Comparison of ENCODE assay signal across 31 cellular contexts in the genomic region with DNA sequence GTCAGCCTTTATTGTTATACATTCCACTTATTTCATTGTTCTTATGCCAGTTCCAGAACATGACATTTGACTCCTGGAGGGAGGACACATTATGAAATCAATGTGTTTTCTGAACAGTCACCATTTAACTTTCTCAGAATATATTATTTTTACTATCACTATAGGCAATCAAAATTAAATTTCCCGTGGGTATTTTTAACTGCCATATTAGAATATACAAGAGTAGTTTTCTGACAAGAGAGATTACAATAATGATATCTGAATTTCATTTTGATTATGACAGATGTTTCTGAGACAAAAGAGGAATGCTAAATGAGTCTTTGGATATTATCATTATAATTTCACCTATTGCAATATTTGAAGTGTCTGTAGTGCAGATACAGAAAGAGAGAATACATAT.
"Had no signal": no experiment of that assay in that cellular context is flagged by ENCODE, and none has a peak within 500 bp of the region (broad histone marks: within the 10 kb centered on the region; RNA-seq: fewer than 3 reads in every experiment).

No MANE protein-coding gene starts in this region.

- H3K27me3 ChIP-seq: neural progenitor cell, ovary, spleen, stomach, thyroid gland, tibial nerve, upper lobe of left lung, vagina had no signal

- DNase-seq: naive thymus-derived CD8-positive, alpha-beta T cell; nephron progenitor cell; occipital lobe; ovary; posterior cingulate gyrus; psoas muscle; right cardiac atrium; spleen; stimulated activated CD4-positive, alpha-beta T cell treated with anti-CD3 and anti-CD28 coated beads, Interleukin-12 subunit alpha, Interleukin-12 subunit beta, amount 100 ng/mL, for 4 hours; stimulated activated CD4-positive, alpha-beta T cell treated with anti-CD3 and anti-CD28 coated beads, Interleukin-1b, Interleukin-23, amount 100 ng/mL, for 48 hours; stimulated activated CD4-positive, alpha-beta T cell treated with anti-CD3 and anti-CD28 coated beads, Interleukin-4, amount 100 ng/mL, for 1 hour; stimulated activated CD4-positive, alpha-beta T cell treated with anti-CD3 and anti-CD28 coated beads, Interleukin-4, amount 100 ng/mL, for 4 hours; stimulated activated CD8-positive, alpha-beta memory T cell treated with anti-CD3 and anti-CD28 coated beads, Interleukin-4, amount 100 ng/mL, for 48 hours; stimulated activated naive B cell treated with anti-CD40 and anti-IgM and Interleukin-4, amounts not matched to agents 10 μg/mL and 1 μg/mL and 100 μg/mL, for 72 hours; stimulated activated naive CD4-positive, alpha-beta T cell treated with Interleukin-2 at 50 U/mL for 16 hours; stomach; thyroid gland; trophoblast cell; upper lobe of left lung had no signal

- ATAC-seq: naive thymus-derived CD8-positive, alpha-beta T cell; natural killer cell treated with Interleukin-12 subunit alpha and Interleukin-12 subunit beta and Interleukin-15 and Interleukin-18, amount 100 ng/mL, for 72 hours; psoas muscle; right cardiac atrium; sciatic nerve; stimulated activated naive B cell treated with anti-CD40 and anti-IgM and Interleukin-4, amounts not matched to agents 10 μg/mL and 1 μg/mL and 100 μg/mL, for 72 hours had no signal

- H3K79me2 ChIP-seq: parathyroid adenoma had no signal

- H3K36me3 Mint-ChIP-seq: naive thymus-derived CD8-positive, alpha-beta T cell; natural killer cell treated with Interleukin-12 subunit alpha and Interleukin-12 subunit beta and Interleukin-15 and Interleukin-18, amount 100 ng/mL, for 72 hours; neural progenitor cell; stimulated activated naive B cell treated with anti-CD40 and anti-IgM and Interleukin-4, amounts not matched to agents 10 μg/mL and 1 μg/mL and 100 μg/mL, for 72 hours had no signal

- H2AFZ ChIP-seq: neural progenitor cell, parathyroid adenoma had no signal

- H3K4me1 Mint-ChIP-seq: naive thymus-derived CD8-positive, alpha-beta T cell; neural progenitor cell; stimulated activated naive B cell treated with anti-CD40 and anti-IgM and Interleukin-4, amounts not matched to agents 10 μg/mL and 1 μg/mL and 100 μg/mL, for 72 hours had no signal

- H3K4me3 ChIP-seq: neural progenitor cell, ovary, psoas muscle, skin epidermis, smooth muscle cell, spleen, stomach, thoracic aorta, thyroid gland, tibial nerve, upper lobe of left lung, vagina had no signal

- H3K4me1 ChIP-seq: neural progenitor cell, parathyroid adenoma, psoas muscle, spleen, stomach, thyroid gland, tibial nerve, upper lobe of left lung, vagina had no signal

- H3K27me3 Mint-ChIP-seq: naive thymus-derived CD8-positive, alpha-beta T cell; natural killer cell treated with Interleukin-12 subunit alpha and Interleukin-12 subunit beta and Interleukin-15 and Interleukin-18, amount 100 ng/mL, for 72 hours; progenitor cell of endocrine pancreas; stimulated activated naive B cell treated with anti-CD40 and anti-IgM and Interleukin-4, amounts not matched to agents 10 μg/mL and 1 μg/mL and 100 μg/mL, for 72 hours; stimulated activated naive CD8-positive, alpha-beta T cell treated with anti-CD3 and anti-CD28 coated beads, Interleukin-15, Interleukin-2, amounts not matched to agents 100 ng/mL and 50 ng/mL, for 24 hours had no signal

- H3K4me2 ChIP-seq: neural progenitor cell, smooth muscle cell had no signal

- H3K36me3 ChIP-seq: neural progenitor cell, ovary, spleen, stomach, thoracic aorta, thyroid gland, tibial nerve, upper lobe of left lung, vagina had no signal

- FAIRE-seq: urothelium cell line had no signal

- H3K27ac Mint-ChIP-seq: naive thymus-derived CD8-positive, alpha-beta T cell; natural killer cell treated with Interleukin-12 subunit alpha and Interleukin-12 subunit beta and Interleukin-15 and Interleukin-18, amount 100 ng/mL, for 72 hours; nephron progenitor cell; neural progenitor cell; progenitor cell of endocrine pancreas; stimulated activated naive B cell treated with anti-CD40 and anti-IgM and Interleukin-4, amounts not matched to agents 10 μg/mL and 1 μg/mL and 100 μg/mL, for 72 hours; stimulated activated naive CD8-positive, alpha-beta T cell treated with anti-CD3 and anti-CD28 coated beads, Interleukin-15, Interleukin-2, amounts not matched to agents 100 ng/mL and 50 ng/mL, for 24 hours had no signal

- H3K9me3 ChIP-seq: ovary, psoas muscle, spleen, stomach, thoracic aorta, thyroid gland, tibial nerve, upper lobe of left lung, vagina had no signal

- H3K9ac ChIP-seq: neural progenitor cell, parathyroid adenoma had no signal

- H3K27ac ChIP-seq: neural progenitor cell, ovary, parathyroid adenoma, psoas muscle, skin epidermis, spleen, stomach, thoracic aorta, thyroid gland, tibial nerve, upper lobe of left lung, vagina had no signal

- H3K9me3 Mint-ChIP-seq: nephron progenitor cell; stimulated activated naive B cell treated with anti-CD40 and anti-IgM and Interleukin-4, amounts not matched to agents 10 μg/mL and 1 μg/mL and 100 μg/mL, for 72 hours; stimulated activated naive CD8-positive, alpha-beta T cell treated with anti-CD3 and anti-CD28 coated beads, Interleukin-15, Interleukin-2, amounts not matched to agents 100 ng/mL and 50 ng/mL, for 24 hours had no signal

- H3K4me3 Mint-ChIP-seq: naive thymus-derived CD8-positive, alpha-beta T cell; natural killer cell treated with Interleukin-12 subunit alpha and Interleukin-12 subunit beta and Interleukin-15 and Interleukin-18, amount 100 ng/mL, for 72 hours; nephron progenitor cell; neural progenitor cell; stimulated activated naive B cell treated with anti-CD40 and anti-IgM and Interleukin-4, amounts not matched to agents 10 μg/mL and 1 μg/mL and 100 μg/mL, for 72 hours; stimulated activated naive CD8-positive, alpha-beta T cell treated with anti-CD3 and anti-CD28 coated beads, Interleukin-15, Interleukin-2, amounts not matched to agents 100 ng/mL and 50 ng/mL, for 24 hours had no signal
